9 cellular contexts compared by ENCODE assay signal in the genomic region with DNA sequence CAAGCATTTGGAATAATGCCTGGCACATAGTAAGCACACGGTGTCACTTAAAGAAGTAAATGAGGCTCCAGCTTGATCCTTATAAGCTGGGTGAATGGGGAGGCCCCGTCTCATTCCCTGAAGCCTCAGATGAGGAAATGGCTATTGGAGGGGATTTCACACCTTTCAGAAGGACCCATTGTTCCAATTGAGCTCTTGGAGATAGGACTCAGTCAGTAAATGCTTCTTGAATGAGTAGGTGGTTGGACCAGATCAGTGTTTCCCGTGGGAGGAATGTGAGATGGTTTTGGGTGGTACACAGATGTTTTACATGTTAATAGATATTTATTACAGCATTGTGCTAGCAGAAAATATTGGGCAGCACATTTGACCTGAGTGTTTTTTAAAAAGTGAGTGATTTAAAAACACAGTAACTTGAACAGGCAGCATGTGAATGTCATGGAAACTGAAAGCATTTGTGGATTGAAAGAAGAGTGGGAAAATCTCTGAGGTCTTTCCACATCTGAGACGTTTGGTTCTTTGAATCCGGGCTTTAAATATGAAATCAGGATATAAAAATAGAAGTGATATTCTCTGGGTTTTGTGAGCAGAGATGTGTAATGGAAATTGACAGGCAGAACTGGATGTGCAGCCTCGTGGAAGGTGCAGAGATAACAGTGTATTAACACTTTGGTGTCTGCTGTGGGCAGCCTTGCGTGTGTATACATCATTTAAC. TPM values are rescaled to one million over a fixed set of nuclear protein-coding genes. Genes with fewer than 3 reads are reported as not detected.
DNase-seq lines count a peak whose midpoint lies in the region; ATAC-seq and TF ChIP-seq lines count a peak whose summit lies in the region.
"Had no signal": no experiment of that assay in that cellular context is flagged by ENCODE, and none has a peak within 500 bp of the region (broad histone marks: within the 10 kb centered on the region; RNA-seq: fewer than 3 reads in every experiment).

No MANE protein-coding gene starts in this region.

- no peaks in the 10 kb centered on the region for H3K9me3 ChIP-seq in CD8-positive, alpha-beta T cell (ENCODE audit: low read length)
- H3K9me3 ChIP-seq in OCI-LY7 (ENCODE audit: low read length), result no peaks in the 10 kb centered on the region

- H3K27me3 ChIP-seq in CD8-positive, alpha-beta T cell (ENCODE audit: insufficient read depth, low read length), result no peaks in the 10 kb centered on the region

- H3K27me3 Mint-ChIP-seq in CD8-positive, alpha-beta T cell (ENCODE audit: low read depth), result no peaks in the 10 kb centered on the region
- no peaks in the 10 kb centered on the region for H3K27me3 Mint-ChIP-seq in effector memory CD8-positive, alpha-beta T cell
- H3K27me3 Mint-ChIP-seq in natural killer cell treated with Interleukin-12 subunit alpha and Interleukin-12 subunit beta and Interleukin-15 and Interleukin-18, amount 100 ng/mL, for 72 hours, result no peaks in the 10 kb centered on the region

- H3K4me1 Mint-ChIP-seq in CD8-positive, alpha-beta T cell (ENCODE audit: low read depth), result peaks cover 50% of the 10 kb centered on the region
- H3K4me1 Mint-ChIP-seq in effector memory CD8-positive, alpha-beta T cell (ENCODE audit: low read depth in 2 of 2), result peaks cover 28 to 32% of the 10 kb centered on the region in 2 donors
- peaks cover 38 to 50% of the 10 kb centered on the region in 2 donors for H3K4me1 Mint-ChIP-seq in natural killer cell treated with Interleukin-12 subunit alpha and Interleukin-12 subunit beta and Interleukin-15 and Interleukin-18, amount 100 ng/mL, for 72 hours (ENCODE audit: low read depth in 2 of 2)

- no peak for DNase-seq in CD8-positive, alpha-beta T cell
- no peak for DNase-seq in OCI-LY7 (ENCODE audit: low spot score)
- no peak for DNase-seq in effector memory CD8-positive, alpha-beta T cell
- DNase-seq in natural killer cell treated with Interleukin-12 subunit alpha and Interleukin-12 subunit beta and Interleukin-15 and Interleukin-18, amount 100 ng/mL, for 72 hours (ENCODE audit: low spot score), result no peak
- no peak for DNase-seq in NCI-H2196 (lab: John Stamatoyannopoulos, UW; ENCODE audit: unreplicated experiment)
- no peak for DNase-seq in NCI-H2227 treated with DMSO at 0.1 percent for 48 hours (lab: John Stamatoyannopoulos, UW)
- no peak for DNase-seq in ACHN
- DNase-seq: NCI-H2171 had no signal

- H3K27ac Mint-ChIP-seq in CD8-positive, alpha-beta T cell, result peak overlapping the region; percentile 79
- H3K27ac Mint-ChIP-seq in effector memory CD8-positive, alpha-beta T cell, result peak overlapping the region in 1 of 2 donors; percentile 98
- H3K27ac Mint-ChIP-seq in natural killer cell treated with Interleukin-12 subunit alpha and Interleukin-12 subunit beta and Interleukin-15 and Interleukin-18, amount 100 ng/mL, for 72 hours, result peak overlapping the region; percentile 99 to 100

- H3K79me2 ChIP-seq in OCI-LY7 (ENCODE audit: insufficient read depth, low read depth, low read length), result no peaks in the 10 kb centered on the region

- intact Hi-C loops in CD8-positive, alpha-beta T cell (cut with DNase I, micrococcal nuclease), result loop anchor here in 1 of 2 experiments (2.0 kb wide), 1 partner anchor 15 kb away; no protein-coding TSS in a partner anchor
- intact Hi-C loops in OCI-LY7 (cut with micrococcal nuclease; ENCODE audit: unreplicated experiment), result loop anchor here (10.0 kb wide), 1 partner anchor 147 kb away; no protein-coding TSS in a partner anchor

- no peaks in the 10 kb centered on the region for H4K20me1 ChIP-seq in OCI-LY7 (ENCODE audit: insufficient read depth, low read length)

- H3K9me2 ChIP-seq in OCI-LY7 (ENCODE audit: insufficient read depth, low read length), result no peaks in the 10 kb centered on the region

- CTCF ChIA-PET in CD8-positive, alpha-beta T cell (lab: Charles Lee), result interaction anchor here (0.7 to 7.3 kb wide), 6 partner anchors 9 to 174 kb away, joined by 3 to 79 read pairs (median 4); a partner anchor contains a TSS
- CTCF ChIA-PET in OCI-LY7 (lab: Charles Lee; ENCODE audit: unreplicated experiment), result no interaction called here

- H3K9me3 Mint-ChIP-seq in CD8-positive, alpha-beta T cell, result no peaks in the 10 kb centered on the region
- no peaks in the 10 kb centered on the region for H3K9me3 Mint-ChIP-seq in effector memory CD8-positive, alpha-beta T cell
- H3K9me3 Mint-ChIP-seq in natural killer cell treated with Interleukin-12 subunit alpha and Interleukin-12 subunit beta and Interleukin-15 and Interleukin-18, amount 100 ng/mL, for 72 hours, result no peaks in the 10 kb centered on the region

- H3K4me2 ChIP-seq in OCI-LY7 (ENCODE audit: low read length), result peak overlapping the region; percentile 5

- H3K36me3 Mint-ChIP-seq in CD8-positive, alpha-beta T cell, result no peaks in the 10 kb centered on the region
- peaks cover 9% of the 10 kb centered on the region for H3K36me3 Mint-ChIP-seq in effector memory CD8-positive, alpha-beta T cell (ENCODE audit: insufficient read depth)
- H3K36me3 Mint-ChIP-seq in natural killer cell treated with Interleukin-12 subunit alpha and Interleukin-12 subunit beta and Interleukin-15 and Interleukin-18, amount 100 ng/mL, for 72 hours, result no peaks in the 10 kb centered on the region

- peaks cover 44% of the 10 kb centered on the region for H3K4me1 ChIP-seq in CD8-positive, alpha-beta T cell (ENCODE audit: insufficient read depth, low read length)
- peaks cover 50% of the 10 kb centered on the region for H3K4me1 ChIP-seq in OCI-LY7 (ENCODE audit: insufficient read depth, low read length, poor library complexity, severe bottlenecking)

- H3K27ac ChIP-seq in CD8-positive, alpha-beta T cell (ENCODE audit: low read depth, low read length), result no peak overlapping the region
- no peak overlapping the region for H3K27ac ChIP-seq in OCI-LY7 (ENCODE audit: low read depth, low read length, poor library complexity, severe bottlenecking)

- ATAC-seq in CD8-positive, alpha-beta T cell, result no peak
- no peak for ATAC-seq in effector memory CD8-positive, alpha-beta T cell (replicated peaks)
- ATAC-seq in natural killer cell treated with Interleukin-12 subunit alpha and Interleukin-12 subunit beta and Interleukin-15 and Interleukin-18, amount 100 ng/mL, for 72 hours, result no peak
- ATAC-seq in HG03432 (IDR thresholded peaks at IDR 0.05; ENCODE audit: unreplicated experiment), result no peak

- H3K4me3 Mint-ChIP-seq in CD8-positive, alpha-beta T cell, result peak overlapping the region; percentile 36
- H3K4me3 Mint-ChIP-seq in effector memory CD8-positive, alpha-beta T cell, result peak overlapping the region; percentile 17 to 36
- peak overlapping the region; percentile 95 for H3K4me3 Mint-ChIP-seq in natural killer cell treated with Interleukin-12 subunit alpha and Interleukin-12 subunit beta and Interleukin-15 and Interleukin-18, amount 100 ng/mL, for 72 hours

- no TSS peak for BruUV-seq in OCI-LY7 (replicated peaks; lab: Mats Ljungman, UMichigan)

- POLR2A ChIA-PET in CD8-positive, alpha-beta T cell (lab: Charles Lee), result interaction anchor here (1.1 kb wide), 1 partner anchor 36 kb away, joined by 3 read pairs; a partner anchor contains a TSS
- POLR2A ChIA-PET in OCI-LY7 (lab: Charles Lee), result interaction anchor here (0.8 to 1.5 kb wide), 2 partner anchors 9 to 534 kb away, joined by 3 to 8 read pairs; no protein-coding TSS in a partner anchor

- H3K36me3 ChIP-seq in CD8-positive, alpha-beta T cell (ENCODE audit: insufficient read depth, low read length), result no peaks in the 10 kb centered on the region
- H3K36me3 ChIP-seq in OCI-LY7 (ENCODE audit: insufficient read depth, low read length), result no peaks in the 10 kb centered on the region

- in situ Hi-C loops in ACHN (cut with HindIII; ENCODE audit: low pct_ligation_motif_present, low pct_unique_long_range_greater_than_20kb, low sequenced_read_pairs), result no loop called here

- TF ChIP-seq CTCF in CD8-positive, alpha-beta T cell (IDR thresholded peaks at IDR 0.05), result no peak
- no peak for TF ChIP-seq CTCF in OCI-LY7 (conservative IDR thresholded peaks at IDR 0.05; ENCODE audit: low read length)

- no peak overlapping the region for H3K4me3 ChIP-seq in CD8-positive, alpha-beta T cell (ENCODE audit: low read depth, low read length)
- no peak overlapping the region for H3K4me3 ChIP-seq in OCI-LY7 (ENCODE audit: low read depth, low read length, poor library complexity, severe bottlenecking)

- H2AFZ ChIP-seq in OCI-LY7 (ENCODE audit: low read length), result peak overlapping the region; percentile 45; the same call in 1 of the 2 replicates

RNA-seq across cellular contexts. Expression of a gene that starts 36.4 kb away (rescaled TPM):
- 10 to 100 TPM; 53.8 to 62.8 TPM for total RNA-seq in CD8-positive, alpha-beta T cell
- 31.4 and 37.1 TPM in 2 replicates for total RNA-seq in OCI-LY7 (2014; rRNA removed; shearing (Covaris generic))
- 89.3 and 95.1 TPM in 2 replicates for total RNA-seq in OCI-LY7 (2022)
- total RNA-seq in natural killer cell treated with Interleukin-12 subunit alpha and Interleukin-12 subunit beta and Interleukin-15 and Interleukin-18, amount 100 ng/mL, for 72 hours, result 10 to 100 TPM; 67.2 to 83.5 TPM

RNA-seq across cellular contexts. Expression of a gene that starts 59.9 kb away (rescaled TPM):
- total RNA-seq in CD8-positive, alpha-beta T cell, result 10 to 100 TPM; 20.9 to 28.6 TPM
- total RNA-seq in OCI-LY7 (2014; rRNA removed; shearing (Covaris generic)), result 19.4 and 31.3 TPM in 2 replicates
- total RNA-seq in OCI-LY7 (2022), result 41.1 and 42.0 TPM in 2 replicates
- total RNA-seq in natural killer cell treated with Interleukin-12 subunit alpha and Interleukin-12 subunit beta and Interleukin-15 and Interleukin-18, amount 100 ng/mL, for 72 hours, result 10 to 100 TPM; 42.6 to 50.0 TPM

Comparison
In these comparisons a context has a peak if more than half of its experiments do, and no peak if none do; other contexts are left out.
1. H3K4me3 Mint-ChIP-seq: peak in every context shown above with its lines; median percentile 95 in natural killer cell treated with Interleukin-12 subunit alpha and Interleukin-12 subunit beta and Interleukin-15 and Interleukin-18, amount 100 ng/mL, for 72 hours; 36 in CD8-positive, alpha-beta T cell; 26 in effector memory CD8-positive, alpha-beta T cell.